ENCODE assay signal across 9 cellular contexts in genomic region chr1:154749078-154749760, GRCh38.
DNase-seq lines count a peak whose midpoint lies in the region; FAIRE-seq and TF ChIP-seq lines count a peak whose summit lies in the region.
"Had no signal": no experiment of that assay in that cellular context is flagged by ENCODE, and none has a peak within 500 bp of the region (broad histone marks: within the 10 kb centered on the region; RNA-seq: fewer than 3 reads in every experiment).

No MANE protein-coding gene starts in this region.

- H3K9me3 ChIP-seq in MG63 (no peaks in the 10 kb centered on the region), astrocyte (ENCODE audit: insufficient read depth, low read depth, low read length) (no peaks in the 10 kb centered on the region), neural progenitor cell (ENCODE audit: low read depth) (no peaks in the 10 kb centered on the region)

- H2AFZ ChIP-seq in astrocyte (ENCODE audit: low read depth, low read length) (no peak overlapping the region), neural progenitor cell (replicated peaks) (no peak overlapping the region)
- H2AFZ ChIP-seq: parathyroid adenoma had no signal

- peaks cover 59% of the 10 kb centered on the region for H3K27me3 Mint-ChIP-seq in astrocyte (ENCODE audit: low read depth, unreplicated experiment)
- H3K27me3 Mint-ChIP-seq in neural progenitor cell (ENCODE audit: insufficient read depth, low read depth) = peaks cover 24% of the 10 kb centered on the region

- no peak for FAIRE-seq in astrocyte (lab: Jason Lieb, UNC)

- H3K27ac Mint-ChIP-seq in astrocyte (ENCODE audit: unreplicated experiment) (peak overlapping the region; percentile 26), neural progenitor cell (no peak overlapping the region)

- H4K20me1 ChIP-seq in astrocyte (ENCODE audit: insufficient read depth, low read length) = no peaks in the 10 kb centered on the region
- no peaks in the 10 kb centered on the region for H4K20me1 ChIP-seq in neural progenitor cell (ENCODE audit: low read depth)

- H3K4me3 Mint-ChIP-seq in astrocyte (ENCODE audit: unreplicated experiment) (no peak overlapping the region), neural progenitor cell (no peak overlapping the region)

- H3K79me2 ChIP-seq in astrocyte (ENCODE audit: insufficient read depth, low read length) = no peaks in the 10 kb centered on the region
- H3K79me2 ChIP-seq in neural progenitor cell (ENCODE audit: low read depth) = no peaks in the 10 kb centered on the region
- H3K79me2 ChIP-seq: parathyroid adenoma had no signal

- H3K27me3 ChIP-seq in MG63 (no peaks in the 10 kb centered on the region), astrocyte (ENCODE audit: insufficient read depth, low read length) (peaks cover 33% of the 10 kb centered on the region), neural progenitor cell (no peaks in the 10 kb centered on the region)

- H3K4me2 ChIP-seq in astrocyte (ENCODE audit: low read length) (no peak overlapping the region), neural progenitor cell (no peak overlapping the region)

- H3K4me1 Mint-ChIP-seq in astrocyte (ENCODE audit: low read depth, unreplicated experiment) = peaks cover 32% of the 10 kb centered on the region
- H3K4me1 Mint-ChIP-seq in neural progenitor cell = peaks cover 44% of the 10 kb centered on the region

- peaks cover 4% of the 10 kb centered on the region for H3K36me3 Mint-ChIP-seq in astrocyte (ENCODE audit: low read depth, unreplicated experiment)
- no peaks in the 10 kb centered on the region for H3K36me3 Mint-ChIP-seq in neural progenitor cell

- no peak overlapping the region for H3K27ac ChIP-seq in astrocyte (ENCODE audit: low read depth, low read length)
- no peak overlapping the region for H3K27ac ChIP-seq in neural progenitor cell
- H3K27ac ChIP-seq: parathyroid adenoma had no signal

- peak; percentile 48 for DNase-seq in DMS53 (lab: John Stamatoyannopoulos, UW)
- no peak for DNase-seq in DMS53 treated with DMSO at 0.1 percent for 48 hours (lab: John Stamatoyannopoulos, UW; ENCODE audit: unreplicated experiment)
- peak; percentile 56 for DNase-seq in MG63
- DNase-seq in astrocyte (ENCODE audit: low read depth) = peak; percentile 47
- DNase-seq in neural progenitor cell (ENCODE audit: low spot score) = no peak
- DNase-seq in NCI-H146 treated with DMSO at 0.1 percent for 48 hours (lab: John Stamatoyannopoulos, UW; ENCODE audit: unreplicated experiment) = no peak
- DNase-seq in NCI-H1417 treated with DMSO at 0.1 percent for 48 hours (lab: John Stamatoyannopoulos, UW) = no peak
- no peak for DNase-seq in activated CD4-positive, CD25-positive, alpha-beta regulatory T cell (lab: John Stamatoyannopoulos, UW)

- TF ChIP-seq CTCF in astrocyte (IDR thresholded peaks at IDR 0.05; ENCODE audit: insufficient read depth, low read depth, low read length) = peak; percentile 33
- peak; percentile 15 for TF ChIP-seq CTCF in neural progenitor cell (IDR thresholded peaks at IDR 0.05)

- H3K9ac ChIP-seq in astrocyte (ENCODE audit: low read length) (peak overlapping the region; percentile 4), neural progenitor cell (no peak overlapping the region)
- H3K9ac ChIP-seq: parathyroid adenoma had no signal

- peaks cover 14% of the 10 kb centered on the region for H3F3A ChIP-seq in neural progenitor cell (ENCODE audit: low read depth)

- H3K9me3 Mint-ChIP-seq in astrocyte (ENCODE audit: unreplicated experiment) (no peaks in the 10 kb centered on the region), neural progenitor cell (no peaks in the 10 kb centered on the region)

- H3K4me3 ChIP-seq in MG63 = no peak overlapping the region
- no peak overlapping the region for H3K4me3 ChIP-seq in astrocyte (ENCODE audit: insufficient read depth, low read depth, low read length)
- H3K4me3 ChIP-seq in neural progenitor cell = no peak overlapping the region

- H3K4me1 ChIP-seq in astrocyte (ENCODE audit: insufficient read depth, low read length) (no peaks in the 10 kb centered on the region), neural progenitor cell (peaks cover 20% of the 10 kb centered on the region)

- H3K36me3 ChIP-seq in MG63 (no peaks in the 10 kb centered on the region), astrocyte (ENCODE audit: insufficient read depth, low read length) (no peaks in the 10 kb centered on the region), neural progenitor cell (no peaks in the 10 kb centered on the region)

Comparison
In these comparisons a context has a peak if more than half of its experiments do, and no peak if none do; other contexts are left out.
1. DNase-seq: peak in DMS53 (single experiment), MG63 (single experiment) and astrocyte (single experiment); none in DMS53 treated with DMSO at 0.1 percent for 48 hours (single experiment), neural progenitor cell (single experiment), NCI-H146 treated with DMSO at 0.1 percent for 48 hours (single experiment), NCI-H1417 treated with DMSO at 0.1 percent for 48 hours (single experiment) and activated CD4-positive, CD25-positive, alpha-beta regulatory T cell (0 of 4).